ENCODE assay signal across 17 cellular contexts in the genomic region with DNA sequence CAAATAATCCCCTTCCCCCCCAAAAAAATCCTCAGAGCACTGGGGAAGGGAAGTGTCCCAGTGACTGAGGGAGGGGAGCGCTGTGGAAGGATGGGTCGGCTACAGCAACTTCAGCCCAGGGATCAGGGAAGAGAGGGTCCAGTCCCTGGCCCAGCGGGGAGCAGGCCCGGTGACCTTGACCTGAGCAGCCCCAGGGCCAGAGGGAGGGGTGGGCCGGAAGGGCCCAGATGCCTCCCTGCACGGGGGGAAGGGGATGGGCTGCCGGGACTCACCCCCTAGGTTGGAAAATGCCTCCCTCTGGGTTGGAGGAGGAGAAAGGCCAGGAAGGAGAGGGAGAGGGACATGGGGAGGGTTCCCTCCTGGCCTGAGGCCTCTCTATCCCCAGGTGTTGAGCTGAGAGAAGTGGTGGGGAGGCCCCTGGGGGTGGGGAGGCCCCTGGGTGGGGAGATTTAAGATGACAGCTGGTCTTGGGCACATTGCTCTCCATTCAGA. TPM values are rescaled to one million over a fixed set of nuclear protein-coding genes. Genes with fewer than 3 reads are reported as not detected.
A peak's percentile ranks its signal among the peaks of the same experiment; 100 is the strongest.
DNase-seq lines count a peak whose midpoint lies in the region; TF ChIP-seq lines count a peak whose summit lies in the region.
"Had no signal": no experiment of that assay in that cellular context is flagged by ENCODE, and none has a peak within 500 bp of the region (broad histone marks: within the 10 kb centered on the region; RNA-seq: fewer than 3 reads in every experiment).

No MANE protein-coding gene starts in this region.

- H3K27ac Mint-ChIP-seq in MCF 10A (ENCODE audit: low read depth, unreplicated experiment) (no peak overlapping the region), chondrocyte (ENCODE audit: unreplicated experiment) (no peak overlapping the region)
- H3K27ac Mint-ChIP-seq: T-helper 1 cell treated with Interleukin-12 subunit alpha and Interleukin-12 subunit beta and Interleukin-4 antibody, amounts not matched to agents 30 μg/mL and 1 μg/mL, for 36 hours had no signal

- H3K4me1 Mint-ChIP-seq in MCF 10A (ENCODE audit: insufficient read depth, unreplicated experiment) (peaks cover 6% of the 10 kb centered on the region), chondrocyte (ENCODE audit: low read depth) (peaks cover 42% of the 10 kb centered on the region)

- no peaks in the 10 kb centered on the region for H3K36me3 ChIP-seq in breast epithelium
- H3K36me3 ChIP-seq in suprapubic skin = peaks cover 8% of the 10 kb centered on the region
- H3K36me3 ChIP-seq: upper lobe of right lung had no signal

- POLR2A ChIA-PET in MCF 10A (lab: Yijun Ruan, JAX) = no interaction called here

- H3K9me3 Mint-ChIP-seq in MCF 10A (ENCODE audit: unreplicated experiment) = no peaks in the 10 kb centered on the region
- no peaks in the 10 kb centered on the region for H3K9me3 Mint-ChIP-seq in chondrocyte (ENCODE audit: low read depth)
- H3K9me3 Mint-ChIP-seq: T-helper 1 cell treated with Interleukin-12 subunit alpha and Interleukin-12 subunit beta and Interleukin-4 antibody, amounts not matched to agents 30 μg/mL and 1 μg/mL, for 36 hours had no signal

- BruUV-seq in MCF 10A (replicated peaks; lab: Mats Ljungman, UMichigan) = no TSS peak

- TF ChIP-seq EP300 in suprapubic skin (IDR thresholded peaks at IDR 0.05) = no peak

- H3K36me3 Mint-ChIP-seq in MCF 10A (ENCODE audit: insufficient read depth, unreplicated experiment) (peaks cover 6% of the 10 kb centered on the region), chondrocyte (ENCODE audit: low read depth) (no peaks in the 10 kb centered on the region)
- H3K36me3 Mint-ChIP-seq: CD4-positive, CD25-positive, alpha-beta regulatory T cell had no signal

- CTCF ChIA-PET in MCF 10A (lab: Yijun Ruan, JAX) = interaction anchor here (0.7 kb wide), 1 partner anchor 394 kb away, joined by 3 read pairs; no protein-coding TSS in a partner anchor

- 49% methylated on average over 6 of the region's 7 CpGs for WGBS in suprapubic skin

- H3K27ac ChIP-seq in breast epithelium (peak overlapping the region in 1 of 2 donors; percentile 67), layer of hippocampus (ENCODE audit: low read depth, low read length) (peak overlapping the region; percentile 62), suprapubic skin (no peak overlapping the region)
- H3K27ac ChIP-seq: upper lobe of right lung had no signal

- H3K27me3 ChIP-seq in breast epithelium (peaks cover 0 to 3% of the 10 kb centered on the region in 2 donors), layer of hippocampus (ENCODE audit: control insufficient read depth, insufficient read depth, low read length) (peaks cover 2% of the 10 kb centered on the region), suprapubic skin (peaks cover 42% of the 10 kb centered on the region)

- TF ChIP-seq POLR2A in breast epithelium (IDR thresholded peaks at IDR 0.05) (no peak), suprapubic skin (IDR thresholded peaks at IDR 0.05) (no peak)

- no peak overlapping the region for H3K4me3 Mint-ChIP-seq in MCF 10A (ENCODE audit: unreplicated experiment)
- H3K4me3 Mint-ChIP-seq in chondrocyte (ENCODE audit: unreplicated experiment) = no peak overlapping the region
- H3K4me3 Mint-ChIP-seq: T-helper 1 cell treated with Interleukin-12 subunit alpha and Interleukin-12 subunit beta and Interleukin-4 antibody, amounts not matched to agents 30 μg/mL and 1 μg/mL, for 36 hours had no signal

- TF ChIP-seq CTCF in breast epithelium (IDR thresholded peaks at IDR 0.05) = no peak
- no peak for TF ChIP-seq CTCF in MCF 10A (IDR thresholded peaks at IDR 0.05; ENCODE audit: unreplicated experiment)
- TF ChIP-seq CTCF in chondrocyte (IDR thresholded peaks at IDR 0.05) = no peak
- no peak for TF ChIP-seq CTCF in suprapubic skin (IDR thresholded peaks at IDR 0.05)

- intact Hi-C loops in breast epithelium (cut with DNase I; ENCODE audit: low total_unique reads) (no loop called here), MCF 10A (cut with micrococcal nuclease) (no loop called here)

- H3K9me3 ChIP-seq in breast epithelium (no peaks in the 10 kb centered on the region), suprapubic skin (no peaks in the 10 kb centered on the region)
- H3K9me3 ChIP-seq: upper lobe of right lung had no signal

- H3K27me3 Mint-ChIP-seq in MCF 10A (ENCODE audit: insufficient read depth, unreplicated experiment) (no peaks in the 10 kb centered on the region), chondrocyte (ENCODE audit: low read depth) (no peaks in the 10 kb centered on the region)

- H3K4me1 ChIP-seq in breast epithelium = peaks cover 8 to 13% of the 10 kb centered on the region in 2 donors
- peaks cover 67% of the 10 kb centered on the region for H3K4me1 ChIP-seq in suprapubic skin

- H3K4me3 ChIP-seq in breast epithelium = peak overlapping the region in 2 of 3 donors; percentile 41 to 67
- peak overlapping the region; percentile 11 for H3K4me3 ChIP-seq in suprapubic skin
- H3K4me3 ChIP-seq: upper lobe of right lung had no signal

- DNase-seq in breast epithelium (ENCODE audit: low spot score in 2 of 2) = no peak
- no peak for DNase-seq in MCF 10A (ENCODE audit: unreplicated experiment)
- peak; percentile 68 for DNase-seq in chondrocyte (ENCODE audit: low spot score)
- DNase-seq in suprapubic skin (ENCODE audit: low spot score in 2 of 2) = no peak
- no peak for DNase-seq in DMS79 treated with DMSO at 0.1 percent for 48 hours (lab: John Stamatoyannopoulos, UW)
- DNase-seq in dermis blood vessel endothelial cell = no peak
- DNase-seq in SKM-1 treated with dmso at 0.1 percent for 144 hours (lab: John Stamatoyannopoulos, UW; ENCODE audit: unreplicated experiment) = no peak
- DNase-seq: activated CD4-positive, CD25-positive, alpha-beta regulatory T cell; activated naive CD4-positive, alpha-beta T cell treated with Interleukin-2 at 50 U/mL for 16 hours; CD4-positive, CD25-positive, alpha-beta regulatory T cell; HCEC 1CT; MM.1S; NCI-H2081 treated with DMSO at 0.1 percent for 48 hours; NCI-H526; upper lobe of right lung had no signal

RNA-seq across cellular contexts. Expression of a gene that starts 19.8 kb away (rescaled TPM):
- 10 to 100 TPM; 13.8 to 56.3 (median 21.0) TPM for total RNA-seq in breast epithelium
- total RNA-seq in MCF 10A (2022) = 36.9 and 38.9 TPM in 2 replicates
- total RNA-seq in chondrocyte = 261 to 354 TPM (median 264 TPM) in 3 replicates
- 100 to 1,000 TPM; 130 to 164 (median 145) TPM for total RNA-seq in suprapubic skin
- total RNA-seq in dermis blood vessel endothelial cell = 8.3 and 11.3 TPM in 2 replicates
